Comparison of ENCODE assay signal across 18 cellular contexts in genomic region chr3:195531683-195532082, GRCh38.
"Had no signal": no experiment of that assay in that cellular context is flagged by ENCODE, and none has a peak within 500 bp of the region (broad histone marks: within the 10 kb centered on the region; RNA-seq: fewer than 3 reads in every experiment).

No MANE protein-coding gene starts in this region.

- H3K4me3 Mint-ChIP-seq: activated B cell treated with CpG ODN at 0.5 μM for 24 hours, brain had no signal

- H3K36me3 ChIP-seq: ovary, thyroid gland, uterus had no signal

- H3K4me3 ChIP-seq: coronary artery, left lung, ovary, spleen, thyroid gland, uterus had no signal

- H3K27me3 Mint-ChIP-seq: activated B cell treated with CpG ODN at 0.5 μM for 24 hours, brain had no signal

- H3K9me3 Mint-ChIP-seq: activated B cell treated with CpG ODN at 0.5 μM for 24 hours, brain had no signal

- H3K27me3 ChIP-seq: left lung, ovary, spleen, thyroid gland, uterus had no signal

- H3K27ac Mint-ChIP-seq: activated B cell treated with CpG ODN at 0.5 μM for 24 hours had no signal

- DNase-seq: activated B cell treated with CpG ODN at 0.5 μM for 24 hours; central memory CD4-positive, alpha-beta T cell; effector CD8-positive, alpha-beta T cell; foreskin fibroblast; glutamatergic neuron; hypothalamus; kidney; left lung; mammary epithelial cell; ovary; spleen; stimulated activated CD4-positive, alpha-beta T cell treated with anti-CD3 and anti-CD28 coated beads, Interleukin-1b, Interleukin-23, amount 100 ng/mL, for 48 hours; T-helper 2 cell; thyroid gland; uterus had no signal

- ATAC-seq: left lung, sciatic nerve had no signal

- H3K4me1 ChIP-seq: uterus had no signal

- H3K27ac ChIP-seq: coronary artery, left lung, ovary, spleen, thyroid gland, uterus had no signal

- H3K9me3 ChIP-seq: left lung, ovary, spleen, thyroid gland, uterus had no signal
